30 cellular contexts compared by ENCODE assay signal in the genomic region with DNA sequence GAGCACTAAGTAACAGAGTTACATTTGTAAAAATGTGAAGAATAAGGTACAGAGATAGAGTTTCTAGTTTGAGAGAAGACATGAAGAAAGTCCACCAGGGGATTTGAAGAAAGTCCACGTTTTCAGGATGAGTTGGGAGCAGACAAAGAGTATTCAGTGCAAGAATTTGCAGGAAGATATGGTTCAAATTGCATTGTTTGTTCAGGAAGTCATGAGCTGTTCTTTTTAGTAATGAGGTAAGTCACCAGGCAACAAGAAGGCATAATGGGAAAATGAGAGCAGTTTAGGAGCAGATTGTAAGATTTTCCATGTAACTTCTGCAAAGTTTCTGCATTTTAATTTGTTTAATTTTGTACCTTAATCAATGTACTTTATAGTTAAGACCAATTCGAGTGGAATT.
"Had no signal": no experiment of that assay in that cellular context is flagged by ENCODE, and none has a peak within 500 bp of the region (broad histone marks: within the 10 kb centered on the region; RNA-seq: fewer than 3 reads in every experiment).

No MANE protein-coding gene starts in this region.

- H3K4me2 ChIP-seq: smooth muscle cell had no signal

- H3K4me3 Mint-ChIP-seq: activated CD4-positive, alpha-beta T cell treated with anti-CD3 and anti-CD28 coated beads for 36 hours; activated naive CD8-positive, alpha-beta T cell; effector memory CD8-positive, alpha-beta T cell; natural killer cell; stimulated activated memory B cell treated with anti-CD40 and anti-IgM and Interleukin-4, amounts not matched to agents 10 μg/mL and 1 μg/mL and 100 μg/mL, for 72 hours; stimulated activated naive CD8-positive, alpha-beta T cell treated with anti-CD3 and anti-CD28 coated beads, Interleukin-15, amount 100 ng/mL, for 72 hours; type B pancreatic cell had no signal

- H3K27me3 Mint-ChIP-seq: activated CD4-positive, alpha-beta T cell treated with anti-CD3 and anti-CD28 coated beads for 36 hours; activated naive CD8-positive, alpha-beta T cell; effector memory CD8-positive, alpha-beta T cell; stimulated activated memory B cell treated with anti-CD40 and anti-IgM and Interleukin-4, amounts not matched to agents 10 μg/mL and 1 μg/mL and 100 μg/mL, for 72 hours; stimulated activated naive CD8-positive, alpha-beta T cell treated with anti-CD3 and anti-CD28 coated beads, Interleukin-15, amount 100 ng/mL, for 72 hours; type B pancreatic cell had no signal

- H3K27ac Mint-ChIP-seq: activated CD4-positive, alpha-beta T cell treated with anti-CD3 and anti-CD28 coated beads for 36 hours; activated naive CD8-positive, alpha-beta T cell; effector memory CD8-positive, alpha-beta T cell; natural killer cell; stimulated activated memory B cell treated with anti-CD40 and anti-IgM and Interleukin-4, amounts not matched to agents 10 μg/mL and 1 μg/mL and 100 μg/mL, for 72 hours; stimulated activated naive CD8-positive, alpha-beta T cell treated with anti-CD3 and anti-CD28 coated beads, Interleukin-15, amount 100 ng/mL, for 72 hours; type B pancreatic cell had no signal

- DNase-seq: activated CD4-positive, alpha-beta T cell treated with anti-CD3 and anti-CD28 coated beads for 36 hours; activated CD4-positive, CD25-positive, alpha-beta regulatory T cell; activated effector memory CD4-positive, alpha-beta T cell treated with Interleukin-2 at 50 U/mL for 16 hours; activated naive CD4-positive, alpha-beta T cell treated with Interleukin-2 at 50 U/mL for 16 hours; activated T-cell treated with anti-CD3 and anti-CD28 coated beads for 4 hours; adrenal gland; aorta; body of pancreas; effector memory CD8-positive, alpha-beta T cell; foreskin melanocyte; mesendoderm; natural killer cell; ovary; psoas muscle; stimulated activated CD4-positive, alpha-beta T cell treated with anti-CD3 and anti-CD28 coated beads, Interleukin-1b, Interleukin-23, amount 100 ng/mL, for 48 hours; stimulated activated CD4-positive, alpha-beta T cell treated with anti-CD3 and anti-CD28 coated beads, Interleukin-4, amount 100 ng/mL, for 4 hours; stimulated activated CD8-positive, alpha-beta memory T cell treated with anti-CD3 and anti-CD28 coated beads, Interleukin-4, amount 100 ng/mL, for 48 hours; stimulated activated naive CD8-positive, alpha-beta T cell treated with anti-CD3 and anti-CD28 coated beads, Interleukin-15, amount 100 ng/mL, for 72 hours; substantia nigra; T-helper 1 cell; uterus had no signal

- H3K27me3 ChIP-seq: adrenal gland, body of pancreas, esophagus muscularis mucosa, left lung, neutrophil, ovary, uterus had no signal

- H3K9me3 ChIP-seq: adrenal gland, body of pancreas, esophagus muscularis mucosa, left lung, neutrophil, ovary, psoas muscle, uterus had no signal

- ATAC-seq: activated CD4-positive, alpha-beta T cell treated with anti-CD3 and anti-CD28 coated beads for 36 hours; body of pancreas; effector memory CD8-positive, alpha-beta T cell; left lung; natural killer cell; psoas muscle; stimulated activated memory B cell treated with anti-CD40 and anti-IgM and Interleukin-4, amounts not matched to agents 10 μg/mL and 1 μg/mL and 100 μg/mL, for 72 hours; stimulated activated naive CD8-positive, alpha-beta T cell treated with anti-CD3 and anti-CD28 coated beads, Interleukin-15, amount 100 ng/mL, for 72 hours had no signal

- H3K36me3 ChIP-seq: adrenal gland, esophagus muscularis mucosa, left lung, neutrophil, ovary, uterus had no signal

- H3K36me3 Mint-ChIP-seq: activated naive CD8-positive, alpha-beta T cell; natural killer cell; stimulated activated memory B cell treated with anti-CD40 and anti-IgM and Interleukin-4, amounts not matched to agents 10 μg/mL and 1 μg/mL and 100 μg/mL, for 72 hours; type B pancreatic cell had no signal

- H3K4me1 ChIP-seq: adrenal gland, body of pancreas, esophagus muscularis mucosa, psoas muscle, uterus had no signal

- H3K4me1 Mint-ChIP-seq: activated CD4-positive, alpha-beta T cell treated with anti-CD3 and anti-CD28 coated beads for 36 hours; natural killer cell; stimulated activated memory B cell treated with anti-CD40 and anti-IgM and Interleukin-4, amounts not matched to agents 10 μg/mL and 1 μg/mL and 100 μg/mL, for 72 hours; stimulated activated naive CD8-positive, alpha-beta T cell treated with anti-CD3 and anti-CD28 coated beads, Interleukin-15, amount 100 ng/mL, for 72 hours had no signal

- H3K4me3 ChIP-seq: adrenal gland, body of pancreas, coronary artery, esophagus muscularis mucosa, left lung, lung, ovary, psoas muscle, smooth muscle cell, uterus had no signal

- H3K27ac ChIP-seq: adrenal gland, body of pancreas, coronary artery, esophagus muscularis mucosa, left lung, neutrophil, ovary, psoas muscle, uterus had no signal

- H3K9me3 Mint-ChIP-seq: effector memory CD8-positive, alpha-beta T cell; stimulated activated memory B cell treated with anti-CD40 and anti-IgM and Interleukin-4, amounts not matched to agents 10 μg/mL and 1 μg/mL and 100 μg/mL, for 72 hours; stimulated activated naive CD8-positive, alpha-beta T cell treated with anti-CD3 and anti-CD28 coated beads, Interleukin-15, amount 100 ng/mL, for 72 hours; type B pancreatic cell had no signal
